Comparison of ENCODE assay signal across 8 cellular contexts in the genomic region with DNA sequence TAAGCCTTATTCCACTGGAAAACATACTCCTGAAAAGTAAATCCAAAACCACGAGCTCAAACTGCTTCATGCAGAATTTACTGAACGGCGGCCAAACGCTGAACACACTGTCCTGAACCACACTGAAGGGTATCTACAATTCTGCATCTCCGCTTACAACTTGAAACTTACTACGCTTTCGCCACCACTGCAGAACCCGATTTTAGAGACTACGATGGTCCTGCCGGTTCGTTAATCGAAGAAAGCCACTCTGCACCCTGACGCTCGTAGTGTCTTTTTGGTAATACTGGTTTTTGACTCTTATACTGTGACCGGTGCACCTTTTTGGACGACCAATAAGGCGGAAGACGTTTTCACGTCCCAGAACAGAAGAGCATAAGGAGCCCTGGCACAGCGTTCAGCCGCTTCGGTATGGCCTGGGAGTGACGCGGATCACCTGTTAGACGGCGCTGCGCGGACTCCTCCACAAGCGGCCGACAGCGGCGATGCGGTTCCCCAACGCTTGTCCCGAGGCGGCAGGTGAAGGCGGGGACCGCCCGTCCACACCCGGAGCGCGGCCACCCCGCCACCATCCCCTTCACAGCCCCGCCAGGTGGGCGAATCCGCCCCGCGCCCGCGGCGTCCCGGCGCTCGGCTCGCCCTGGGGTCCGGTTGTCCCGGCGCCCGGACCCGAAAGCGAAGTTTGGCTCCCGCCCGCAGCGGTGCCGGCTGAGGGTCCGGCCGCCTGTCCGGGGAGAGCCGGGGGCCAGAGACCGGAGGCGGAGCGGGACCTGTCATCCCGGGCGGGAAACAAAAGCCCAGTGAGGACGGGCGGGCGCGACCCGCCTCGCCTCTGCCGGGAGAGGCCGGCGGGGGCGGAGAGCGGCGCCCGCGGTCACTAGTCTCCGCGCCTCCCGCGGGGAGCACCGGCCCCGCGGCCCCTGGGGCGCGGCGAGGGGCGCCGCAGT. TPM values are rescaled to one million over a fixed set of nuclear protein-coding genes. Genes with fewer than 3 reads are reported as not detected.
A peak's percentile ranks its signal among the peaks of the same experiment; 100 is the strongest.
DNase-seq lines count a peak whose midpoint lies in the region; ATAC-seq and TF ChIP-seq lines count a peak whose summit lies in the region.

No MANE protein-coding gene starts in this region.

- peak overlapping the region; percentile 93 for H3K27ac ChIP-seq in 22Rv1

- no peaks in the 10 kb centered on the region for H3K27me3 ChIP-seq in mucosa of stomach (ENCODE audit: control insufficient read depth, insufficient read depth, low read length)

- H3K36me3 Mint-ChIP-seq in stimulated activated memory B cell treated with anti-CD40 and anti-IgM and Interleukin-4, amounts not matched to agents 10 μg/mL and 1 μg/mL and 100 μg/mL, for 72 hours = no peaks in the 10 kb centered on the region

- TF ChIP-seq CTCF in 22Rv1 (IDR thresholded peaks at IDR 0.05) (0 out of 2 replicates have a peak, but pooled peaks have one; percentile 9), epithelial cell of proximal tubule (conservative IDR thresholded peaks at IDR 0.05; ENCODE audit: low read depth, low read length) (no peak)

- H3K4me1 ChIP-seq in mucosa of stomach (ENCODE audit: control insufficient read depth, insufficient read depth, low read length) = no peaks in the 10 kb centered on the region

- peak; percentile 84 for DNase-seq in NCI-H510A treated with DMSO at 0.1 percent for 48 hours (lab: John Stamatoyannopoulos, UW)
- DNase-seq in activated CD8-positive, alpha-beta memory T cell treated with anti-CD3 and anti-CD28 coated beads, Interleukin-2, amount 50 U/mL, for 4 hours = peak; percentile 55
- DNase-seq in epithelial cell of proximal tubule (ENCODE audit: low read depth) = no peak

- no peaks in the 10 kb centered on the region for H3K27me3 Mint-ChIP-seq in stimulated activated memory B cell treated with anti-CD40 and anti-IgM and Interleukin-4, amounts not matched to agents 10 μg/mL and 1 μg/mL and 100 μg/mL, for 72 hours

- H3K36me3 ChIP-seq in mucosa of stomach (ENCODE audit: control insufficient read depth, insufficient read depth, low read length) = no peaks in the 10 kb centered on the region

- H3K4me3 Mint-ChIP-seq in stimulated activated memory B cell treated with anti-CD40 and anti-IgM and Interleukin-4, amounts not matched to agents 10 μg/mL and 1 μg/mL and 100 μg/mL, for 72 hours = peak overlapping the region; percentile 85

- H3K9ac ChIP-seq in mucosa of stomach (ENCODE audit: low read length) = peak overlapping the region; percentile 76

- H3K4me1 Mint-ChIP-seq in stimulated activated memory B cell treated with anti-CD40 and anti-IgM and Interleukin-4, amounts not matched to agents 10 μg/mL and 1 μg/mL and 100 μg/mL, for 72 hours = peaks cover 20% of the 10 kb centered on the region

- H3K27ac Mint-ChIP-seq in stimulated activated memory B cell treated with anti-CD40 and anti-IgM and Interleukin-4, amounts not matched to agents 10 μg/mL and 1 μg/mL and 100 μg/mL, for 72 hours = peak overlapping the region; percentile 78

- H3K9me3 Mint-ChIP-seq in stimulated activated memory B cell treated with anti-CD40 and anti-IgM and Interleukin-4, amounts not matched to agents 10 μg/mL and 1 μg/mL and 100 μg/mL, for 72 hours = no peaks in the 10 kb centered on the region

- no peaks in the 10 kb centered on the region for H3K9me3 ChIP-seq in mucosa of stomach (ENCODE audit: control insufficient read depth, low read length)

- H3K4me3 ChIP-seq in epithelial cell of proximal tubule (ENCODE audit: low read depth, low read length) = peak overlapping the region; percentile 89
- peak overlapping the region; percentile 76 for H3K4me3 ChIP-seq in mucosa of stomach (ENCODE audit: low read length)

- ATAC-seq in GM18519 (IDR thresholded peaks at IDR 0.05; ENCODE audit: low FRiP score, unreplicated experiment) = peak; percentile 26
- ATAC-seq in HG03025 (IDR thresholded peaks at IDR 0.05; ENCODE audit: low FRiP score, unreplicated experiment) = peak; percentile 34
- peak; percentile 64 for ATAC-seq in stimulated activated memory B cell treated with anti-CD40 and anti-IgM and Interleukin-4, amounts not matched to agents 10 μg/mL and 1 μg/mL and 100 μg/mL, for 72 hours

RNA-seq across cellular contexts. Expression of gene FKBP5, which starts 0.8 kb away (rescaled TPM):
- 16.5 and 24.2 TPM in 2 replicates for total RNA-seq in epithelial cell of proximal tubule

RNA-seq across cellular contexts. Expression of gene ARMC12, which starts 48.9 kb away (rescaled TPM):
- total RNA-seq in epithelial cell of proximal tubule = 0.29 TPM in 1 of 2 replicates, not detected in the other
